7 cellular contexts compared by ENCODE assay signal in the genomic region with DNA sequence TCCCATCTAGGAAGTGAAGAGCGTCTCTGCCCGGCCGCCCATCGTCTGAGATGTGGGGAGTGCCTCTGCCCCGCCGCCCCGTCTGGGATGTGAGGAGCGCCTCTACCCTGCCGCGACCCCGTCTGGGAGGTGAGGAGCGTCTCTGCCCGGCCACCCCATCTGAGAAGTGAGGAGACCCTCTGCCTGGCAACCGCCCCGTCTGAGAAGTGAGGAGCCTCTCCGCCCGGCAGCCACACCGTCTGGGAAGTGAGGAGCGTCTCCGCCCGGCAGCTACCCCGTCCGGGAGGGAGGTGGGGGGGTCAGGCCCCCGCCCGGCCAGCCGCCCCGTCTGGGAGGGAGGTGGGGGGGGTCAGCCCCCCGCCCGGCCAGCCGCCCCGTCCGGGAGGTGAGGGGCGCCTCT. TPM values are rescaled to one million over a fixed set of nuclear protein-coding genes. Genes with fewer than 3 reads are reported as not detected.
"Had no signal": no experiment of that assay in that cellular context is flagged by ENCODE, and none has a peak within 500 bp of the region (broad histone marks: within the 10 kb centered on the region; RNA-seq: fewer than 3 reads in every experiment).

No MANE protein-coding gene starts in this region.

RNA-seq across cellular contexts. Expression of a gene that starts 3.3 kb away (rescaled TPM):
- total RNA-seq: GM23248, GM23338, H1, H9, HFFc6 had no signal

RNA-seq across cellular contexts. Expression of a gene that starts 29.8 kb away (rescaled TPM):
- total RNA-seq: GM23248, H4, H7, H9 had no signal
